ENCODE assay signal across 21 cellular contexts in genomic region chrX:38102875-38103274, GRCh38.
DNase-seq lines count a peak whose midpoint lies in the region; ATAC-seq and TF ChIP-seq lines count a peak whose summit lies in the region.
"Had no signal": no experiment of that assay in that cellular context is flagged by ENCODE, and none has a peak within 500 bp of the region (broad histone marks: within the 10 kb centered on the region; RNA-seq: fewer than 3 reads in every experiment).

No MANE protein-coding gene starts in this region.

- no peak overlapping the region for H3K56ac ChIP-seq in mesendoderm (ENCODE audit: low read length)

- H3K4me3 ChIP-seq in epithelial cell of esophagus (ENCODE audit: low read length) (no peak overlapping the region), mesendoderm (ENCODE audit: low read length) (no peak overlapping the region)
- H3K4me3 ChIP-seq: K562, MG63, PC-9, SJSA1 had no signal

- H3K4me3 Mint-ChIP-seq in activated naive CD8-positive, alpha-beta T cell treated with anti-CD3 and anti-CD28 coated beads, Interleukin-2, amount 50 U/mL, for 24 hours = no peak overlapping the region
- H3K4me3 Mint-ChIP-seq in activated naive CD8-positive, alpha-beta T cell treated with anti-CD3 and anti-CD28 coated beads for 36 hours = no peak overlapping the region
- no peak overlapping the region for H3K4me3 Mint-ChIP-seq in T-helper 17 cell

- no peak overlapping the region for H2BK5ac ChIP-seq in mesendoderm (ENCODE audit: low read length)

- no peak overlapping the region for H4K8ac ChIP-seq in mesendoderm (ENCODE audit: low read depth, low read length)

- H3K4me2 ChIP-seq in mesendoderm (ENCODE audit: low read length) = no peak overlapping the region
- H3K4me2 ChIP-seq: PC-9 had no signal

- no peaks in the 10 kb centered on the region for H3K27me3 ChIP-seq in mesendoderm (ENCODE audit: insufficient read depth, low read length, poor library complexity)
- H3K27me3 ChIP-seq: MG63, SJSA1 had no signal

- peak overlapping the region; percentile 41 for H3K27ac Mint-ChIP-seq in activated naive CD8-positive, alpha-beta T cell treated with anti-CD3 and anti-CD28 coated beads, Interleukin-2, amount 50 U/mL, for 24 hours
- H3K27ac Mint-ChIP-seq in activated naive CD8-positive, alpha-beta T cell treated with anti-CD3 and anti-CD28 coated beads for 36 hours = no peak overlapping the region
- H3K27ac Mint-ChIP-seq in T-helper 17 cell = peak overlapping the region; percentile 80

- no peak for TF ChIP-seq CTCF in epithelial cell of esophagus (IDR thresholded peaks at IDR 0.05; ENCODE audit: insufficient read depth, low read depth, low read length, missing control alignments)

- H2AK5ac ChIP-seq in mesendoderm (ENCODE audit: low read length) = no peak overlapping the region

- no peak for DNase-seq in activated naive CD8-positive, alpha-beta T cell treated with anti-CD3 and anti-CD28 coated beads, Interleukin-2, amount 50 U/mL, for 24 hours
- DNase-seq in activated naive CD8-positive, alpha-beta T cell treated with anti-CD3 and anti-CD28 coated beads for 36 hours = no peak
- no peak for DNase-seq in T-helper 17 cell
- DNase-seq in epithelial cell of esophagus (ENCODE audit: low read depth) = peak; percentile 39
- no peak for DNase-seq in NCI-H226
- DNase-seq in mesendoderm = no peak
- DNase-seq in HCEC 1CT = no peak
- DNase-seq: 8988T; Calu3; DMS79 treated with DMSO at 0.1 percent for 48 hours; MG63; NCI-H2029; NCI-H446 treated with DMSO at 0.1 percent for 48 hours; NCI-H526; NCI-H82; NK-92 treated with Interleukin-12 subunit alpha and Interleukin-12 subunit beta, amount 100 ng/mL, for 24 hours; PC-9 had no signal

- H3K36me3 Mint-ChIP-seq in activated naive CD8-positive, alpha-beta T cell treated with anti-CD3 and anti-CD28 coated beads, Interleukin-2, amount 50 U/mL, for 24 hours (ENCODE audit: low read depth) = no peaks in the 10 kb centered on the region
- H3K36me3 Mint-ChIP-seq in activated naive CD8-positive, alpha-beta T cell treated with anti-CD3 and anti-CD28 coated beads for 36 hours = no peaks in the 10 kb centered on the region
- H3K36me3 Mint-ChIP-seq in T-helper 17 cell (ENCODE audit: low read depth) = no peaks in the 10 kb centered on the region

- H4K5ac ChIP-seq in mesendoderm (ENCODE audit: low read length) = no peak overlapping the region

- ATAC-seq in activated naive CD8-positive, alpha-beta T cell treated with anti-CD3 and anti-CD28 coated beads, Interleukin-2, amount 50 U/mL, for 24 hours = no peak
- ATAC-seq in T-helper 17 cell (no peak), GM21786 (IDR thresholded peaks at IDR 0.05; ENCODE audit: unreplicated experiment) (no peak)
- ATAC-seq: K562, Right ventricle myocardium inferior had no signal

- WGBS in mesendoderm (ENCODE audit: extremely low coverage, insufficient coverage, low lambda C conversion rate) = no CpG with 5 or more reads among the region's 1 CpG

- no peaks in the 10 kb centered on the region for H3K36me3 ChIP-seq in mesendoderm (ENCODE audit: control insufficient read depth, insufficient read depth, low read length)
- H3K36me3 ChIP-seq: MG63, SJSA1 had no signal

- no peaks in the 10 kb centered on the region for H3K9me3 Mint-ChIP-seq in activated naive CD8-positive, alpha-beta T cell treated with anti-CD3 and anti-CD28 coated beads, Interleukin-2, amount 50 U/mL, for 24 hours
- H3K9me3 Mint-ChIP-seq in activated naive CD8-positive, alpha-beta T cell treated with anti-CD3 and anti-CD28 coated beads for 36 hours = peaks cover 3% of the 10 kb centered on the region

- H2BK120ac ChIP-seq in mesendoderm (ENCODE audit: low read depth, low read length) = no peak overlapping the region

- no peak overlapping the region for H3K9ac ChIP-seq in mesendoderm (ENCODE audit: low read length)

- H3K4ac ChIP-seq in mesendoderm (ENCODE audit: low read depth, low read length) = no peak overlapping the region

- H3K23ac ChIP-seq in mesendoderm (ENCODE audit: low read length) = no peak overlapping the region

- H3K79me1 ChIP-seq in mesendoderm (ENCODE audit: low read length) = no peaks in the 10 kb centered on the region

- peaks cover 4% of the 10 kb centered on the region for H3K9me3 ChIP-seq in T-helper 17 cell (ENCODE audit: control insufficient read depth, low read length, poor library complexity, severe bottlenecking)
- H3K9me3 ChIP-seq: MG63, SJSA1 had no signal

- H3K79me2 ChIP-seq in mesendoderm (ENCODE audit: control insufficient read depth, insufficient read depth, low read length) = no peaks in the 10 kb centered on the region

- H3K18ac ChIP-seq in mesendoderm (ENCODE audit: low read length) = no peak overlapping the region

- H3K27me3 Mint-ChIP-seq in activated naive CD8-positive, alpha-beta T cell treated with anti-CD3 and anti-CD28 coated beads, Interleukin-2, amount 50 U/mL, for 24 hours = no peaks in the 10 kb centered on the region
- no peaks in the 10 kb centered on the region for H3K27me3 Mint-ChIP-seq in activated naive CD8-positive, alpha-beta T cell treated with anti-CD3 and anti-CD28 coated beads for 36 hours
- H3K27me3 Mint-ChIP-seq in T-helper 17 cell = no peaks in the 10 kb centered on the region

- H3K27ac ChIP-seq in mesendoderm (ENCODE audit: low read depth, low read length) = no peak overlapping the region
- H3K27ac ChIP-seq: PC-9, SJSA1 had no signal

- peaks cover 3% of the 10 kb centered on the region for H3K4me1 Mint-ChIP-seq in activated naive CD8-positive, alpha-beta T cell treated with anti-CD3 and anti-CD28 coated beads, Interleukin-2, amount 50 U/mL, for 24 hours
- H3K4me1 Mint-ChIP-seq in activated naive CD8-positive, alpha-beta T cell treated with anti-CD3 and anti-CD28 coated beads for 36 hours = peaks cover 1% of the 10 kb centered on the region
- H3K4me1 Mint-ChIP-seq in T-helper 17 cell = peaks cover 10% of the 10 kb centered on the region

- H2BK15ac ChIP-seq in mesendoderm (replicated peaks; ENCODE audit: low read depth) = no peak overlapping the region

- no peaks in the 10 kb centered on the region for H3K4me1 ChIP-seq in mesendoderm (ENCODE audit: control insufficient read depth, low read depth, low read length)
- H3K4me1 ChIP-seq: SJSA1 had no signal
